ENCODE assay signal across 19 cellular contexts in genomic region chr18:40019797-40020392, GRCh38.
DNase-seq lines count a peak whose midpoint lies in the region; ATAC-seq and TF ChIP-seq lines count a peak whose summit lies in the region.
"Had no signal": no experiment of that assay in that cellular context is flagged by ENCODE, and none has a peak within 500 bp of the region (broad histone marks: within the 10 kb centered on the region; RNA-seq: fewer than 3 reads in every experiment).

No MANE protein-coding gene starts in this region.

- H3K4me3 Mint-ChIP-seq in GM23338, result peak overlapping the region; percentile 3; the same call in 1 of the 3 replicates
- H3K4me3 Mint-ChIP-seq: activated CD4-positive, alpha-beta T cell treated with anti-CD3 and anti-CD28 coated beads, Interleukin-2, amount 10 ng/mL, durations not matched to agents 7 days and 5 days; activated naive CD4-positive, alpha-beta T cell treated with anti-CD3 and anti-CD28 coated beads for 36 hours; T-helper 2 cell treated with Interferon-gamma antibody and Interleukin-4, amounts not matched to agents 5 μg/mL and 100 μg/mL, for 36 hours had no signal

- no peaks in the 10 kb centered on the region for H3K79me2 ChIP-seq in GM23338 (replicated peaks; ENCODE audit: insufficient read depth)

- H3K4me3 ChIP-seq in GM23338, result no peak overlapping the region
- H3K4me3 ChIP-seq: coronary artery had no signal

- peaks cover 28% of the 10 kb centered on the region for H3K4me1 ChIP-seq in GM23338 (ENCODE audit: insufficient read depth)

- peaks cover 45% of the 10 kb centered on the region for H3K4me1 Mint-ChIP-seq in GM23338
- H3K4me1 Mint-ChIP-seq: activated CD4-positive, alpha-beta T cell treated with anti-CD3 and anti-CD28 coated beads, Interleukin-2, amount 10 ng/mL, durations not matched to agents 7 days and 5 days had no signal

- 0 out of 2 replicates have a peak, but pooled peaks cover 5% of the 10 kb centered on the region for H3K27me3 ChIP-seq in GM23338 (ENCODE audit: insufficient read depth)
- H3K27me3 ChIP-seq: brain microvascular endothelial cell had no signal

- H3K9me3 Mint-ChIP-seq in GM23338, result no peaks in the 10 kb centered on the region
- H3K9me3 Mint-ChIP-seq: activated CD4-positive, alpha-beta T cell treated with anti-CD3 and anti-CD28 coated beads, Interleukin-2, amount 10 ng/mL, durations not matched to agents 7 days and 5 days had no signal

- H3K4me2 ChIP-seq in GM23338, result peak overlapping the region; percentile 61

- H3F3A ChIP-seq in GM23338 (replicated peaks; ENCODE audit: low read depth), result no peaks in the 10 kb centered on the region

- H3K9me2 ChIP-seq in GM23338 (ENCODE audit: insufficient read depth), result peaks cover 4% of the 10 kb centered on the region; the same call in 1 of the 2 replicates

- peak in 1 of 2 experiments; percentile 44; a peak in 2 of 4 replicates for TF ChIP-seq CTCF in GM23338 (conservative IDR thresholded peaks at IDR 0.05; ENCODE audit: low read depth in 2 of 2)

- no peak overlapping the region for H3K27ac Mint-ChIP-seq in GM23338
- H3K27ac Mint-ChIP-seq: activated CD4-positive, alpha-beta T cell treated with anti-CD3 and anti-CD28 coated beads, Interleukin-2, amount 10 ng/mL, durations not matched to agents 7 days and 5 days; activated naive CD4-positive, alpha-beta T cell treated with anti-CD3 and anti-CD28 coated beads for 36 hours; progenitor cell of endocrine pancreas; T-helper 2 cell treated with Interferon-gamma antibody and Interleukin-4, amounts not matched to agents 5 μg/mL and 100 μg/mL, for 36 hours had no signal

- H3K27ac ChIP-seq in GM23338 (ENCODE audit: low read depth), result no peak overlapping the region
- H3K27ac ChIP-seq: brain microvascular endothelial cell, coronary artery, WERI-Rb-1 had no signal

- H4K20me1 ChIP-seq in GM23338 (replicated peaks; ENCODE audit: insufficient read depth), result no peaks in the 10 kb centered on the region

- DNase-seq in GM23338 (ENCODE audit: low spot score) (peak; percentile 27), NCI-H146 (lab: John Stamatoyannopoulos, UW) (peak; percentile 86), dermis blood vessel endothelial cell (peak; percentile 11), iPS-NIHi7 (ENCODE audit: extremely low spot score) (peak; percentile 22), SK-N-DZ (ENCODE audit: low spot score) (no peak)
- DNase-seq in activated CD8-positive, alpha-beta memory T cell treated with anti-CD3 and anti-CD28 coated beads, Interleukin-2, amount 50 U/mL, for 4 hours, result no peak
- DNase-seq: activated CD4-positive, alpha-beta T cell treated with anti-CD3 and anti-CD28 coated beads, Interleukin-2, amount 10 ng/mL, durations not matched to agents 7 days and 5 days; activated naive CD4-positive, alpha-beta T cell treated with anti-CD3 and anti-CD28 coated beads for 36 hours; brain microvascular endothelial cell; Karpas-422; NCI-H1048; NCI-H2029 treated with DMSO at 0.1 percent for 48 hours; trophoblast cell; WERI-Rb-1 had no signal

- peak; percentile 84 for ATAC-seq in GM23338
- ATAC-seq in GM19328 (IDR thresholded peaks at IDR 0.05; ENCODE audit: unreplicated experiment), result no peak
- ATAC-seq: sciatic nerve had no signal

- peaks cover 9% of the 10 kb centered on the region for H3K27me3 Mint-ChIP-seq in GM23338 (ENCODE audit: insufficient read depth, low read depth, poor library complexity)
- H3K27me3 Mint-ChIP-seq: activated CD4-positive, alpha-beta T cell treated with anti-CD3 and anti-CD28 coated beads, Interleukin-2, amount 10 ng/mL, durations not matched to agents 7 days and 5 days; progenitor cell of endocrine pancreas had no signal

- H3K36me3 ChIP-seq in GM23338 (ENCODE audit: insufficient read depth), result no peaks in the 10 kb centered on the region
- H3K36me3 ChIP-seq: brain microvascular endothelial cell, WERI-Rb-1 had no signal

- no peaks in the 10 kb centered on the region for H3K36me3 Mint-ChIP-seq in GM23338 (ENCODE audit: low read depth)

- no peak overlapping the region for H2AFZ ChIP-seq in GM23338

TF ChIP-seq in GM23338, 12 proteins besides CTCF, POLR2A, EP300 and RAD21 (continues in another document):
- TF ChIP-seq POLR2AphosphoS5 (IDR thresholded peaks at IDR 0.05; ENCODE audit: low read depth) (no peak), ZNF114 (CRISPR knock-in tag; IDR thresholded peaks at IDR 0.05) (no peak), ETS1 (IDR thresholded peaks at IDR 0.05) (no peak), REST (IDR thresholded peaks at IDR 0.05; ENCODE audit: unreplicated experiment) (no peak)

Comparison
In these comparisons a context has a peak if more than half of its experiments do, and no peak if none do; other contexts are left out.
1. DNase-seq: peak in GM23338 (single experiment), NCI-H146 (single experiment), dermis blood vessel endothelial cell (single experiment) and iPS-NIHi7 (single experiment); none in SK-N-DZ (single experiment) and activated CD8-positive, alpha-beta memory T cell treated with anti-CD3 and anti-CD28 coated beads, Interleukin-2, amount 50 U/mL, for 4 hours (single experiment).